8 cellular contexts compared by ENCODE assay signal in the genomic region with DNA sequence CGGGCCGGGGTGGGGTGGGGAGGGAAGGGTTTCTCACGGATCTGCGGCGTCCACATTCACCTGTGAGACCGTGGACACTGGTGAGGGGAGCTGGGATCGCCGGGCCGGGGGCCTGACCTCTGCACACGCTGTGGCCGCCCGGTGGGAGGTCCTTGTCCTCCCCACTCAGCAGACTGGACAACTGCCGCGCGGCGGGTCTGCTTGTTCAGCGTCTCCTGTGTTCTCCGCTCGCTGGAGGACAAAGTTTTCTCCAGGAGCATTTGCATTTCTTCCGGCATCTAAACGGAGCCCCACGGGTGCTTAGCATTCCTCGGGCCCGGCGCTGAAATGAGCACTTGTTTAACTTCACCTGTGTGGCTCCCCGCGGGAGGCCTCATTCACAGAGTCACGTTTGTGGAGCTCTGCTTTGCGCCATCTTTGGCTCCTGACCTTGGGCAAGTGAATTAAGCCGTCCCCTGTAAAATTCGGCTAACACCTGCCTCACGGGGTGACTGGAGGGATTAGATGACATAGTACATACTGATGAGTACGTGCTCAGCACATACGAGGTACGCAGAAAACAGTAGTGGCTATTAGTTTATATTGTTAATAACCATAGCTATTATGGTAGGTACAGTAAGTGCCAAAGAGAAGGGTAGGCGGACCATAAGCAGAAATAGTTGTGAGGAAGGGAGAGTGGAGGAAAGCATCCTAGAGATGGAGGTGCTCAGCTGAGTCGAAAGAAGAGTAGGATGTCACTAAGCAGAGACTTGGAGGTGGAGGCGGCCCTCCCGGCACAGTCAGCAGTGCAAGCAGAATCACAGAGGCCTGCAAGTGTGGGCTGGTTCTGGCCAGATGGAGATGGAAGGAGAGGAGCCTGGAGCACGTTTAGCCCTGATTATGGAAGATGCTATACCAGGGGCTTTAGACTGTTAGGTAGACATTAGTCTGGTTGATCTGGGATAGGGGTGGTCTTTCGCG. TPM values are rescaled to one million over a fixed set of nuclear protein-coding genes. Genes with fewer than 3 reads are reported as not detected.
DNase-seq lines count a peak whose midpoint lies in the region; ATAC-seq and TF ChIP-seq lines count a peak whose summit lies in the region.

No MANE protein-coding gene starts in this region.

- H3K27me3 Mint-ChIP-seq in activated T-cell treated with anti-CD3 and anti-CD28 coated beads, Interleukin-2, amount 50 U/mL, for 72 hours (ENCODE audit: low read depth): no peaks in the 10 kb centered on the region
- no peaks in the 10 kb centered on the region for H3K27me3 Mint-ChIP-seq in progenitor cell of endocrine pancreas

- ATAC-seq in HG03432 (IDR thresholded peaks at IDR 0.05; ENCODE audit: unreplicated experiment) (peak; percentile 6), heart right ventricle (peak; percentile 31 to 64 (median 38)), HG02981 (IDR thresholded peaks at IDR 0.05; ENCODE audit: unreplicated experiment) (no peak)
- ATAC-seq in activated T-cell treated with anti-CD3 and anti-CD28 coated beads, Interleukin-2, amount 50 U/mL, for 72 hours (replicated peaks in 1 of 2): peak; percentile 16 to 31

- H3K36me3 Mint-ChIP-seq in activated T-cell treated with anti-CD3 and anti-CD28 coated beads, Interleukin-2, amount 50 U/mL, for 72 hours (ENCODE audit: insufficient read depth in 2 of 2): peaks cover 3 to 30% of the 10 kb centered on the region in 2 donors
- peaks cover 10% of the 10 kb centered on the region for H3K36me3 Mint-ChIP-seq in progenitor cell of endocrine pancreas (ENCODE audit: insufficient read depth)

- no peaks in the 10 kb centered on the region for H3K9me3 ChIP-seq in heart right ventricle

- intact Hi-C loops in heart right ventricle (cut with DNase I): no loop called here

- WGBS in heart right ventricle, 2 donors: 9 to 10% methylated on average over 40 to 42 of the region's 42 CpGs

- H3K9me3 Mint-ChIP-seq in activated T-cell treated with anti-CD3 and anti-CD28 coated beads, Interleukin-2, amount 50 U/mL, for 72 hours: no peaks in the 10 kb centered on the region
- H3K9me3 Mint-ChIP-seq in progenitor cell of endocrine pancreas (ENCODE audit: low read depth): no peaks in the 10 kb centered on the region

- peak overlapping the region; percentile 98 for H3K4me3 Mint-ChIP-seq in activated T-cell treated with anti-CD3 and anti-CD28 coated beads, Interleukin-2, amount 50 U/mL, for 72 hours
- H3K4me3 Mint-ChIP-seq in progenitor cell of endocrine pancreas (ENCODE audit: low read depth): peak overlapping the region; percentile 92

- H3K4me1 ChIP-seq in heart right ventricle: peaks cover 6 to 29% (median 17%) of the 10 kb centered on the region in 9 donors

- H3K27ac Mint-ChIP-seq in activated T-cell treated with anti-CD3 and anti-CD28 coated beads, Interleukin-2, amount 50 U/mL, for 72 hours: peak overlapping the region; percentile 92
- peak overlapping the region; percentile 93 for H3K27ac Mint-ChIP-seq in progenitor cell of endocrine pancreas

- H3K27ac ChIP-seq in heart right ventricle: peak overlapping the region; percentile 87 to 97 (median 93)

- DNase-seq in GM06990 (ENCODE audit: extremely low read depth, insufficient read length): no peak
- DNase-seq in activated T-cell treated with anti-CD3 and anti-CD28 coated beads, Interleukin-2, amount 50 U/mL, for 72 hours: peak; percentile 30 to 35
- DNase-seq in heart right ventricle: peak in 1 of 2 donors; percentile 44
- DNase-seq in progenitor cell of endocrine pancreas (ENCODE audit: low spot score, unreplicated experiment): peak; percentile 27
- no peak for DNase-seq in superior temporal gyrus (ENCODE audit: extremely low spot score)
- DNase-seq in MV-4-11 (lab: John Stamatoyannopoulos, UW): no peak

- peaks cover 32% of the 10 kb centered on the region for H3K4me1 Mint-ChIP-seq in activated T-cell treated with anti-CD3 and anti-CD28 coated beads, Interleukin-2, amount 50 U/mL, for 72 hours (ENCODE audit: low read depth)
- peaks cover 12% of the 10 kb centered on the region for H3K4me1 Mint-ChIP-seq in progenitor cell of endocrine pancreas (ENCODE audit: low read depth)

- H3K4me3 ChIP-seq in GM06990 (replicated peaks; ENCODE audit: low read depth, low read length) (peak overlapping the region; percentile 94), heart right ventricle (peak overlapping the region; percentile 70 to 99 (median 94))

- TF ChIP-seq CTCF in GM06990 (IDR thresholded peaks at IDR 0.05; ENCODE audit: insufficient read depth, low read length, poor library complexity, severe bottlenecking): no peak
- no peak for TF ChIP-seq CTCF in heart right ventricle (IDR thresholded peaks at IDR 0.05)
- TF ChIP-seq CTCF in progenitor cell of endocrine pancreas (IDR thresholded peaks at IDR 0.05; ENCODE audit: unreplicated experiment): no peak

- H3K27me3 ChIP-seq in GM06990 (replicated peaks; ENCODE audit: control insufficient read depth, insufficient read depth, low read length) (no peaks in the 10 kb centered on the region), heart right ventricle (no peaks in the 10 kb centered on the region)

- H3K36me3 ChIP-seq in GM06990 (ENCODE audit: control insufficient read depth, insufficient read depth, low read length): peaks cover 21% of the 10 kb centered on the region
- H3K36me3 ChIP-seq in heart right ventricle: peaks cover 0 to 41% (median 17%) of the 10 kb centered on the region in 9 donors

RNA-seq across cellular contexts. Expression of gene TRMU, which starts 0.9 kb away (rescaled TPM):
- total RNA-seq in activated T-cell treated with anti-CD3 and anti-CD28 coated beads, Interleukin-2, amount 50 U/mL, for 72 hours: 10 to 100 TPM; 65.3 to 69.7 TPM
- total RNA-seq in heart right ventricle (10 to 100 TPM; 22.1 to 54.1 (median 26.5) TPM), progenitor cell of endocrine pancreas (71.8 and 72.5 TPM in 2 replicates)
- polyA plus RNA-seq in heart right ventricle: 10 to 100 TPM; 44.0 to 80.5 TPM

RNA-seq across cellular contexts. Expression of gene GTSE1, which starts 39.7 kb away (rescaled TPM):
- total RNA-seq in activated T-cell treated with anti-CD3 and anti-CD28 coated beads, Interleukin-2, amount 50 U/mL, for 72 hours: 10 to 100 TPM; 54.2 to 60.5 TPM
- total RNA-seq in heart right ventricle: 1 to 10 TPM in 2 of 10 donors, under 1 TPM in 8; 0.17 to 4.7 (median 0.37) TPM
- under 1 TPM; 0.29 to 0.33 TPM for polyA plus RNA-seq in heart right ventricle
- 24.2 and 25.1 TPM in 2 replicates for total RNA-seq in progenitor cell of endocrine pancreas

Comparison
In these comparisons a context has a peak if more than half of its experiments do, and no peak if none do; other contexts are left out.
1. DNase-seq: peak in activated T-cell treated with anti-CD3 and anti-CD28 coated beads, Interleukin-2, amount 50 U/mL, for 72 hours (2 of 2) and progenitor cell of endocrine pancreas (single experiment); none in GM06990 (single experiment), superior temporal gyrus (single experiment) and MV-4-11 (single experiment).